Comparison of ENCODE assay signal across 14 cellular contexts in genomic region chr1:77824083-77824482, GRCh38. TPM values are rescaled to one million over a fixed set of nuclear protein-coding genes. Genes with fewer than 3 reads are reported as not detected.
A peak's percentile ranks its signal among the peaks of the same experiment; 100 is the strongest.
DNase-seq lines count a peak whose midpoint lies in the region; ATAC-seq and TF ChIP-seq lines count a peak whose summit lies in the region.
"Had no signal": no experiment of that assay in that cellular context is flagged by ENCODE, and none has a peak within 500 bp of the region (broad histone marks: within the 10 kb centered on the region; RNA-seq: fewer than 3 reads in every experiment).

No MANE protein-coding gene starts in this region.

- no peaks in the 10 kb centered on the region for H3K79me2 ChIP-seq in hepatocyte
- H3K79me2 ChIP-seq: parathyroid adenoma had no signal

- H3K9me3 ChIP-seq in SK-N-MC (ENCODE audit: low read depth, low read length) (no peaks in the 10 kb centered on the region), thoracic aorta (no peaks in the 10 kb centered on the region), hepatocyte (ENCODE audit: low read depth) (no peaks in the 10 kb centered on the region)
- H3K9me3 ChIP-seq: upper lobe of left lung had no signal

- POLR2A ChIA-PET in activated CD4-positive, alpha-beta memory T cell treated with anti-CD3 and anti-CD28 coated beads for 36 hours (lab: Charles Lee): no interaction called here

- ATAC-seq in thoracic aorta (ENCODE audit: insufficient number of reproducible peaks, low FRiP score, low read depth) (peak; percentile 25), HG03280 (IDR thresholded peaks at IDR 0.05; ENCODE audit: unreplicated experiment) (no peak), GM21390 (IDR thresholded peaks at IDR 0.05; ENCODE audit: unreplicated experiment) (no peak)
- ATAC-seq: activated CD4-positive, CD25-positive, alpha-beta regulatory T cell treated with anti-CD3 and anti-CD28 coated beads, Interleukin-2, amount 50 U/mL, for 24 hours had no signal

- no peak overlapping the region for H2AFZ ChIP-seq in hepatocyte
- H2AFZ ChIP-seq: parathyroid adenoma had no signal

- H3K9me3 Mint-ChIP-seq in activated CD4-positive, alpha-beta memory T cell treated with anti-CD3 and anti-CD28 coated beads for 36 hours: no peaks in the 10 kb centered on the region

- no peak overlapping the region for H3K4me3 ChIP-seq in SK-N-MC
- H3K4me3 ChIP-seq in fibroblast of villous mesenchyme (ENCODE audit: low read depth, low read length): no peak overlapping the region
- no peak overlapping the region for H3K4me3 ChIP-seq in thoracic aorta
- H3K4me3 ChIP-seq in hepatocyte: no peak overlapping the region
- H3K4me3 ChIP-seq: upper lobe of left lung had no signal

- H3K9ac ChIP-seq in SK-N-MC (ENCODE audit: insufficient read length): no peak overlapping the region
- H3K9ac ChIP-seq: parathyroid adenoma had no signal

- H3K4me1 ChIP-seq in thoracic aorta (ENCODE audit: control insufficient read depth in 1 of 2, low read depth in 2 of 2) (peaks cover 18 to 41% of the 10 kb centered on the region in 2 donors), hepatocyte (ENCODE audit: insufficient read depth) (peaks cover 3% of the 10 kb centered on the region)
- H3K4me1 ChIP-seq: parathyroid adenoma had no signal

- CTCF ChIA-PET in activated CD4-positive, alpha-beta memory T cell treated with anti-CD3 and anti-CD28 coated beads for 36 hours (lab: Charles Lee): interaction anchor here (0.9 to 1.0 kb wide), 2 partner anchors 273 to 290 kb away, joined by 3 to 4 read pairs; no protein-coding TSS in a partner anchor

- DNase-seq in HCEC 1CT: peak; percentile 71
- no peak for DNase-seq in SK-N-MC (ENCODE audit: low read depth, low spot score)
- DNase-seq in fibroblast of villous mesenchyme (ENCODE audit: low read depth): peak; percentile 51
- no peak for DNase-seq in thoracic aorta (ENCODE audit: low spot score)
- no peak for DNase-seq in hepatocyte (ENCODE audit: low spot score)
- DNase-seq in activated CD4-positive, alpha-beta memory T cell treated with anti-CD3 and anti-CD28 coated beads for 36 hours: no peak
- DNase-seq: activated gamma-delta T cell treated with Interleukin-2 at 50 U/mL for 16 hours, kidney, NCI-H1048, upper lobe of left lung had no signal

- 91% methylated on average over 2 of the region's 2 CpGs for WGBS in hepatocyte (ENCODE audit: low lambda C conversion rate, missing lambda C conversion rate)

- H3K27ac Mint-ChIP-seq in activated CD4-positive, alpha-beta memory T cell treated with anti-CD3 and anti-CD28 coated beads for 36 hours: no peak overlapping the region

- H3K27me3 ChIP-seq in thoracic aorta (replicated peaks; ENCODE audit: insufficient read depth): no peaks in the 10 kb centered on the region
- no peaks in the 10 kb centered on the region for H3K27me3 ChIP-seq in hepatocyte
- H3K27me3 ChIP-seq: upper lobe of left lung had no signal

- no peaks in the 10 kb centered on the region for H3K9me2 ChIP-seq in hepatocyte (replicated peaks; ENCODE audit: insufficient read depth)

- TF ChIP-seq CTCF in fibroblast of villous mesenchyme (IDR thresholded peaks at IDR 0.05; ENCODE audit: insufficient read depth, low read depth, low read length) (no peak), thoracic aorta (IDR thresholded peaks at IDR 0.05) (no peak), hepatocyte (IDR thresholded peaks at IDR 0.05; ENCODE audit: poor library complexity) (no peak)

- H4K20me1 ChIP-seq in hepatocyte (ENCODE audit: insufficient read depth, poor library complexity, severe bottlenecking): no peaks in the 10 kb centered on the region

- H3K4me3 Mint-ChIP-seq in activated CD4-positive, alpha-beta memory T cell treated with anti-CD3 and anti-CD28 coated beads for 36 hours: no peak overlapping the region

- peaks cover 13% of the 10 kb centered on the region for H3K36me3 Mint-ChIP-seq in activated CD4-positive, alpha-beta memory T cell treated with anti-CD3 and anti-CD28 coated beads for 36 hours

- H3K27ac ChIP-seq in SK-N-MC: peak overlapping the region; percentile 39; the same call in 1 of the 2 replicates
- H3K27ac ChIP-seq in thoracic aorta: peak overlapping the region; percentile 34 to 50
- H3K27ac ChIP-seq in hepatocyte: no peak overlapping the region
- H3K27ac ChIP-seq: parathyroid adenoma had no signal

- H3K27me3 Mint-ChIP-seq in activated CD4-positive, alpha-beta memory T cell treated with anti-CD3 and anti-CD28 coated beads for 36 hours: no peaks in the 10 kb centered on the region

- H3K36me3 ChIP-seq in SK-N-MC (ENCODE audit: insufficient read depth, low read length) (peaks cover 20% of the 10 kb centered on the region; the same call in 1 of the 2 replicates), thoracic aorta (no peaks in the 10 kb centered on the region), hepatocyte (replicated peaks; ENCODE audit: insufficient read depth, low read depth) (no peaks in the 10 kb centered on the region)

- peaks cover 2% of the 10 kb centered on the region for H3K4me1 Mint-ChIP-seq in activated CD4-positive, alpha-beta memory T cell treated with anti-CD3 and anti-CD28 coated beads for 36 hours (ENCODE audit: low read depth)

- no peak overlapping the region for H3K4me2 ChIP-seq in hepatocyte

- intact Hi-C loops in activated CD4-positive, alpha-beta memory T cell treated with anti-CD3 and anti-CD28 coated beads for 36 hours (cut with micrococcal nuclease): no loop called here

RNA-seq across cellular contexts. Expression of gene MIGA1, which starts 44.6 kb away (rescaled TPM):
- total RNA-seq in fibroblast of villous mesenchyme (10.0 and 16.8 TPM in 2 replicates), thoracic aorta (10 to 100 TPM; 16.0 to 24.3 TPM), hepatocyte (17.9 and 18.1 TPM in 2 replicates)
- 8.8 and 8.9 TPM in 2 replicates for polyA plus RNA-seq in hepatocyte
- 1 to 10 TPM; 9.1 to 9.9 TPM for total RNA-seq in activated CD4-positive, alpha-beta memory T cell treated with anti-CD3 and anti-CD28 coated beads for 36 hours

Comparison
In these comparisons a context has a peak if more than half of its experiments do, and no peak if none do; other contexts are left out.
1. DNase-seq: peak in HCEC 1CT (single experiment) and fibroblast of villous mesenchyme (single experiment); none in SK-N-MC (single experiment), thoracic aorta (single experiment), hepatocyte (single experiment) and activated CD4-positive, alpha-beta memory T cell treated with anti-CD3 and anti-CD28 coated beads for 36 hours (single experiment).